In the genomic region with DNA sequence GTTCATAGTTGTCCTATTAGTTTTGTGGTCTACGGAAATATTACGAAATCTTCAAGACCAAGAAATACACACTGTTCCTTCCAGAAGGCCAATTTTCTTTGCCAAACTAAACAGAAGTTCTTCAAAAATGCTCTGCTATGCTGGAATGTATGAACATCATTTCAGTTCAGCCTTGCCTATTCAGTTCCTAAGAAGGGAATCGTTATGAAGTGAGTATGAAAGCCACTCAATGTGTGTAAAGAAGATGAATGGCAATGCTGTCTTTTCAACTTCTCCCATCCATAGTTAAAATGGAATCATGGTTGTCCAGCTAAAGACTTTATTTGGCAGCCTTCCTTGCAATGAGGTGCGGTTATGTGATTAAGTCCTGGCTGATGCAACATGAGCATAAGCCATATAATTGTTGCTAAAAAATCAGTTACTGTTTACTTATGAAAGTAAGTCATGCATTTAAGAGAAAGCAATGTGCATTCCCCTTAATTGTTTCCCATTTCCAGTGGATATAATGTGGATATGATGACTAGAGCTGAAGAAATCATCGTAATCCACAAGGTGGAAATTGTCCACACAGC, we compare ENCODE assay signal across 11 cellular contexts.
DNase-seq lines count a peak whose midpoint lies in the region; ATAC-seq and TF ChIP-seq lines count a peak whose summit lies in the region.
"Had no signal": no experiment of that assay in that cellular context is flagged by ENCODE, and none has a peak within 500 bp of the region (broad histone marks: within the 10 kb centered on the region; RNA-seq: fewer than 3 reads in every experiment).

No MANE protein-coding gene starts in this region.

- 56 to 73% (median 61%) methylated on average over 5 of the region's 5 CpGs for WGBS in adrenal gland, 4 donors

- H3K27me3 ChIP-seq in adrenal gland: no peaks in the 10 kb centered on the region

- TF ChIP-seq CTCF in adrenal gland (IDR thresholded peaks at IDR 0.05) (no peak), foreskin fibroblast (IDR thresholded peaks at IDR 0.05; ENCODE audit: low read depth, low read length) (no peak)

- H3K36me3 ChIP-seq in adrenal gland (replicated peaks in 1 of 2): no peaks in the 10 kb centered on the region

- no peaks in the 10 kb centered on the region for H3K9me3 ChIP-seq in adrenal gland (replicated peaks in 1 of 3)

- ATAC-seq in sciatic nerve: peak; percentile 98
- ATAC-seq in HG02970 (IDR thresholded peaks at IDR 0.05; ENCODE audit: low FRiP score, unreplicated experiment): no peak
- ATAC-seq: GM12878 had no signal

- peak overlapping the region in 3 of 5 donors; percentile 31 to 75 (median 36) for H3K27ac ChIP-seq in adrenal gland

- H3K4me3 ChIP-seq in adrenal gland: no peak overlapping the region
- no peak overlapping the region for H3K4me3 ChIP-seq in foreskin fibroblast (ENCODE audit: low read depth in 1 of 2, low read length in 2 of 2)
- H3K4me3 ChIP-seq: GM12878 had no signal

- intact Hi-C loops in adrenal gland (cut with DNase I) (no loop called here), sciatic nerve (cut with DNase I) (no loop called here)

- DNase-seq in EH (ENCODE audit: low read depth) (peak; percentile 21), adrenal gland (no peak), foreskin fibroblast (peak; percentile 79 to 92), sciatic nerve (ENCODE audit: low spot score) (no peak), DMS 273 treated with DMSO at 0.1 percent for 48 hours (lab: John Stamatoyannopoulos, UW) (no peak)
- DNase-seq in activated CD4-positive, alpha-beta T cell treated with anti-CD3 and anti-CD28 coated beads, Interleukin-2, amount 50 U/mL, for 4 hours: no peak
- no peak for DNase-seq in stimulated activated CD4-positive, alpha-beta T cell treated with anti-CD3 and anti-CD28 coated beads, Interleukin-2, amount 100 ng/mL, for 24 hours
- DNase-seq: CD4-positive, alpha-beta T cell; dermis blood vessel endothelial cell had no signal

- H3K4me1 ChIP-seq in adrenal gland (replicated peaks in 1 of 2): no peaks in the 10 kb centered on the region

- TF ChIP-seq POLR2A in adrenal gland (IDR thresholded peaks at IDR 0.05): no peak

Comparison
In these comparisons a context has a peak if more than half of its experiments do, and no peak if none do; other contexts are left out.
1. DNase-seq: peak in EH (single experiment) and foreskin fibroblast (2 of 2); none in adrenal gland (0 of 7), sciatic nerve (single experiment), activated CD4-positive, alpha-beta T cell treated with anti-CD3 and anti-CD28 coated beads, Interleukin-2, amount 50 U/mL, for 4 hours (0 of 2), DMS 273 treated with DMSO at 0.1 percent for 48 hours (single experiment) and stimulated activated CD4-positive, alpha-beta T cell treated with anti-CD3 and anti-CD28 coated beads, Interleukin-2, amount 100 ng/mL, for 24 hours (0 of 2).